ENCODE assay signal across 1 cellular context in the genomic region with DNA sequence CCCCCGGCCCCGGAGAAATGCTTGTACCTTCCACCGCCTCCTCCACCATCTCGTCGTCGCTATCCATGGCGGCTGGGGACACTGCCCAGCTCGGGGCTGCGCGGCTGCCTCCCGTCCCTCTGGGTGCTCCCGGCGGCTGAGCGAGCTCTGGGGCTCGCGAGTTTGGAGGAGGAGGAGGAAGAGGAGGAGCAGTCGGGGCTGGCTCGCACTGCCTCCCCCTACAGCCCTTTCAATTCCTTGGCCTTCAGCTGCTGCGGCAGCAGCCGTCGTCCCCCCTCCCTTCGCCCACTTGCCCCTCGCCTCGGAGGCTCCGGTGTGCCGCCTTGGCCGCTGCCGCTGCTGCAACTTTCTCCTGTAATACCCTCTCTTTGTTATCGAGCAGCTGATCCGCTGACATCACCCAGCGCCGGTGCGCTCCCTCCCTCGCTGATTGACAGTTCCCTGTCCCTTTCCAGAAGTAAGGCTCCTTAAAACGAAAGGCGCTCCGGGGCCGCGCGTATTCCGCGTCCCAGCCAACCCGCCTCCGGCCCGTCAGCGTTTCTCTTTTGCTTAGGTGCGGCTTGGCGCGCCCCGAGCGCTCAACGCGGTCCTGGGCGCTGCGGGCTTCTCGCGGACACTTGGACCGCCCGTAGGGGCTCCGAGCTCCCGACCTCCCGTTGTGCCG.
A peak's percentile ranks its signal among the peaks of the same experiment; 100 is the strongest.
TF ChIP-seq lines count a peak whose summit lies in the region.

Gene SETD7 (minus strand): TSS at position 149 of the 664 bp plus-strand sequence. CDS start 82 bp downstream, at position 67.

TF ChIP-seq in K562, 482 proteins besides CTCF, POLR2A, EP300 and RAD21 (continued from another document and continues in another):
- no peak for TF ChIP-seq SMAD4 (CRISPR knock-in tag; conservative IDR thresholded peaks at IDR 0.05)
- no peak for TF ChIP-seq IFI16 (CRISPR knock-in tag; IDR thresholded peaks at IDR 0.05)
- TF ChIP-seq ZC3H11A (IDR thresholded peaks at IDR 0.05; ENCODE audit: low read depth, low read length) = no peak
- no peak for TF ChIP-seq MAFG (tag; conservative IDR thresholded peaks at IDR 0.05)
- no peak for TF ChIP-seq ZNF764 (CRISPR knock-in tag; IDR thresholded peaks at IDR 0.05; ENCODE audit: low read depth)
- TF ChIP-seq, protein P1, sequence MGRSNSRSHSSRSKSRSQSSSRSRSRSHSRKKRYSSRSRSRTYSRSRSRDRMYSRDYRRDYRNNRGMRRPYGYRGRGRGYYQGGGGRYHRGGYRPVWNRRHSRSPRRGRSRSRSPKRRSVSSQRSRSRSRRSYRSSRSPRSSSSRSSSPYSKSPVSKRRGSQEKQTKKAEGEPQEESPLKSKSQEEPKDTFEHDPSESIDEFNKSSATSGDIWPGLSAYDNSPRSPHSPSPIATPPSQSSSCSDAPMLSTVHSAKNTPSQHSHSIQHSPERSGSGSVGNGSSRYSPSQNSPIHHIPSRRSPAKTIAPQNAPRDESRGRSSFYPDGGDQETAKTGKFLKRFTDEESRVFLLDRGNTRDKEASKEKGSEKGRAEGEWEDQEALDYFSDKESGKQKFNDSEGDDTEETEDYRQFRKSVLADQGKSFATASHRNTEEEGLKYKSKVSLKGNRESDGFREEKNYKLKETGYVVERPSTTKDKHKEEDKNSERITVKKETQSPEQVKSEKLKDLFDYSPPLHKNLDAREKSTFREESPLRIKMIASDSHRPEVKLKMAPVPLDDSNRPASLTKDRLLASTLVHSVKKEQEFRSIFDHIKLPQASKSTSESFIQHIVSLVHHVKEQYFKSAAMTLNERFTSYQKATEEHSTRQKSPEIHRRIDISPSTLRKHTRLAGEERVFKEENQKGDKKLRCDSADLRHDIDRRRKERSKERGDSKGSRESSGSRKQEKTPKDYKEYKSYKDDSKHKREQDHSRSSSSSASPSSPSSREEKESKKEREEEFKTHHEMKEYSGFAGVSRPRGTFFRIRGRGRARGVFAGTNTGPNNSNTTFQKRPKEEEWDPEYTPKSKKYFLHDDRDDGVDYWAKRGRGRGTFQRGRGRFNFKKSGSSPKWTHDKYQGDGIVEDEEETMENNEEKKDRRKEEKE (IDR thresholded peaks at IDR 0.05; ENCODE audit: borderline replicate concordance in 1 of 2, control insufficient read depth in 1 of 2, low read depth in 2 of 2, low read length in 1 of 2) = no peak
- TF ChIP-seq, protein P2, sequence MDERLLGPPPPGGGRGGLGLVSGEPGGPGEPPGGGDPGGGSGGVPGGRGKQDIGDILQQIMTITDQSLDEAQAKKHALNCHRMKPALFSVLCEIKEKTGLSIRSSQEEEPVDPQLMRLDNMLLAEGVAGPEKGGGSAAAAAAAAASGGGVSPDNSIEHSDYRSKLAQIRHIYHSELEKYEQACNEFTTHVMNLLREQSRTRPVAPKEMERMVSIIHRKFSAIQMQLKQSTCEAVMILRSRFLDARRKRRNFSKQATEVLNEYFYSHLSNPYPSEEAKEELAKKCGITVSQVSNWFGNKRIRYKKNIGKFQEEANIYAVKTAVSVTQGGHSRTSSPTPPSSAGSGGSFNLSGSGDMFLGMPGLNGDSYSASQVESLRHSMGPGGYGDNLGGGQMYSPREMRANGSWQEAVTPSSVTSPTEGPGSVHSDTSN (CRISPR knock-in tag; IDR thresholded peaks at IDR 0.05; ENCODE audit: low read depth) = 0 out of 2 replicates have a peak, but pooled peaks have one; percentile 29
- TF ChIP-seq, protein P2 (tag; conservative IDR thresholded peaks at IDR 0.05; ENCODE audit: low read depth) = peak; percentile 53
- no peak for TF ChIP-seq DEAF1 (CRISPR knock-in tag; IDR thresholded peaks at IDR 0.05)
- TF ChIP-seq CBX1 (IDR thresholded peaks at IDR 0.05; ENCODE audit: low read depth) = no peak
- TF ChIP-seq ZNF174 (CRISPR knock-in tag; IDR thresholded peaks at IDR 0.05) = no peak
- TF ChIP-seq CHD4 (IDR thresholded peaks at IDR 0.05; ENCODE audit: insufficient read depth, insufficient replicate concordance, low read depth, low read length, poor library complexity, severe bottlenecking) = no peak
- TF ChIP-seq ATF7 (IDR thresholded peaks at IDR 0.05) = peak; percentile 78
- no peak for TF ChIP-seq ZBTB7A (IDR thresholded peaks at IDR 0.05; ENCODE audit: borderline replicate concordance, control insufficient read depth, low read depth, low read length)
- TF ChIP-seq, protein P3, sequence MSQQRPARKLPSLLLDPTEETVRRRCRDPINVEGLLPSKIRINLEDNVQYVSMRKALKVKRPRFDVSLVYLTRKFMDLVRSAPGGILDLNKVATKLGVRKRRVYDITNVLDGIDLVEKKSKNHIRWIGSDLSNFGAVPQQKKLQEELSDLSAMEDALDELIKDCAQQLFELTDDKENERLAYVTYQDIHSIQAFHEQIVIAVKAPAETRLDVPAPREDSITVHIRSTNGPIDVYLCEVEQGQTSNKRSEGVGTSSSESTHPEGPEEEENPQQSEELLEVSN (IDR thresholded peaks at IDR 0.05; ENCODE audit: borderline replicate concordance in 1 of 2, extremely low read depth in 1 of 2, insufficient read depth in 1 of 2, insufficient read length in 1 of 2, low read depth in 1 of 2, low read length in 1 of 2, poor library complexity in 1 of 2, severe bottlenecking in 1 of 2) = peak in 1 of 2 experiments; percentile 13
- TF ChIP-seq SAP30 (IDR thresholded peaks at IDR 0.05; ENCODE audit: borderline replicate concordance, insufficient read depth, low read depth, low read length, poor library complexity, severe bottlenecking) = no peak
- no peak for TF ChIP-seq ZNF347 (CRISPR knock-in tag; IDR thresholded peaks at IDR 0.05; ENCODE audit: low read depth)
- no peak for TF ChIP-seq USF2 (CRISPR knock-in tag; IDR thresholded peaks at IDR 0.05)
- TF ChIP-seq KDM2B (CRISPR knock-in tag; IDR thresholded peaks at IDR 0.05) = peak; percentile 1; the same call in 1 of the 2 replicates
- TF ChIP-seq NCOA4 (IDR thresholded peaks at IDR 0.05; ENCODE audit: partially characterized antibody) = no peak
- TF ChIP-seq SAFB2 (IDR thresholded peaks at IDR 0.05; ENCODE audit: borderline replicate concordance, low read depth, low read length, severe bottlenecking) = no peak
- TF ChIP-seq ZNF263 (CRISPR knock-in tag; IDR thresholded peaks at IDR 0.05; ENCODE audit: borderline replicate concordance) = peak; percentile 94
- no peak for TF ChIP-seq NFYB (IDR thresholded peaks at IDR 0.05; ENCODE audit: extremely low read depth, insufficient read length)
- peak; percentile 93 for TF ChIP-seq PKNOX1 (IDR thresholded peaks at IDR 0.05)
- TF ChIP-seq, protein P4, sequence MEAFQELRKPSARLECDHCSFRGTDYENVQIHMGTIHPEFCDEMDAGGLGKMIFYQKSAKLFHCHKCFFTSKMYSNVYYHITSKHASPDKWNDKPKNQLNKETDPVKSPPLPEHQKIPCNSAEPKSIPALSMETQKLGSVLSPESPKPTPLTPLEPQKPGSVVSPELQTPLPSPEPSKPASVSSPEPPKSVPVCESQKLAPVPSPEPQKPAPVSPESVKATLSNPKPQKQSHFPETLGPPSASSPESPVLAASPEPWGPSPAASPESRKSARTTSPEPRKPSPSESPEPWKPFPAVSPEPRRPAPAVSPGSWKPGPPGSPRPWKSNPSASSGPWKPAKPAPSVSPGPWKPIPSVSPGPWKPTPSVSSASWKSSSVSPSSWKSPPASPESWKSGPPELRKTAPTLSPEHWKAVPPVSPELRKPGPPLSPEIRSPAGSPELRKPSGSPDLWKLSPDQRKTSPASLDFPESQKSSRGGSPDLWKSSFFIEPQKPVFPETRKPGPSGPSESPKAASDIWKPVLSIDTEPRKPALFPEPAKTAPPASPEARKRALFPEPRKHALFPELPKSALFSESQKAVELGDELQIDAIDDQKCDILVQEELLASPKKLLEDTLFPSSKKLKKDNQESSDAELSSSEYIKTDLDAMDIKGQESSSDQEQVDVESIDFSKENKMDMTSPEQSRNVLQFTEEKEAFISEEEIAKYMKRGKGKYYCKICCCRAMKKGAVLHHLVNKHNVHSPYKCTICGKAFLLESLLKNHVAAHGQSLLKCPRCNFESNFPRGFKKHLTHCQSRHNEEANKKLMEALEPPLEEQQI (IDR thresholded peaks at IDR 0.05) = no peak
- no peak for TF ChIP-seq ZNF282 (CRISPR knock-in tag; IDR thresholded peaks at IDR 0.05)
- TF ChIP-seq, protein P5, sequence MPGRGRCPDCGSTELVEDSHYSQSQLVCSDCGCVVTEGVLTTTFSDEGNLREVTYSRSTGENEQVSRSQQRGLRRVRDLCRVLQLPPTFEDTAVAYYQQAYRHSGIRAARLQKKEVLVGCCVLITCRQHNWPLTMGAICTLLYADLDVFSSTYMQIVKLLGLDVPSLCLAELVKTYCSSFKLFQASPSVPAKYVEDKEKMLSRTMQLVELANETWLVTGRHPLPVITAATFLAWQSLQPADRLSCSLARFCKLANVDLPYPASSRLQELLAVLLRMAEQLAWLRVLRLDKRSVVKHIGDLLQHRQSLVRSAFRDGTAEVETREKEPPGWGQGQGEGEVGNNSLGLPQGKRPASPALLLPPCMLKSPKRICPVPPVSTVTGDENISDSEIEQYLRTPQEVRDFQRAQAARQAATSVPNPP (IDR thresholded peaks at IDR 0.05; ENCODE audit: borderline replicate concordance, insufficient read depth, insufficient read length) = no peak
- no peak for TF ChIP-seq THRA (IDR thresholded peaks at IDR 0.05)
- no peak for TF ChIP-seq ZZZ3 (IDR thresholded peaks at IDR 0.05)
- TF ChIP-seq ZNF12 (CRISPR knock-in tag; IDR thresholded peaks at IDR 0.05) = no peak
- no peak for TF ChIP-seq TSHZ1 (CRISPR knock-in tag; IDR thresholded peaks at IDR 0.05)
